ENCODE assay signal across 15 cellular contexts in the genomic region with DNA sequence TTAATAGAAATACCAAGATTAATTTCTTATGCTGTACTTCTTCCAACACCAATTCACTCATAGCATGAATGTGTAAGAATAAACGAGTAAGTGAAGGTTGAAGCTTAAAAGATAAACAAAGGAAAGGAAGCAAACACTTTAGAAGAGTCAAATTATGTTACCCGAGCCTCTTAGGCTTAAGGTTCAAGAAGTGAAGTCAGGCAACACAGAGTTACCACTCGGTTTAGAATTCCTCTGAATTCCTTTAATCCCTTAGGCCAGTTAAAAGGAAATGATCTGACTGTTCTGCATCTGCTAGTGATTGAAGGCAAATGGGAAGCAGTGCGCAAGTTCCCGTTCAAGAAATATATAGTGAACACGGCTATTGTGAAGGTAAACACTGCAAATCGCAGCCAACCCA.
"Had no signal": no experiment of that assay in that cellular context is flagged by ENCODE, and none has a peak within 500 bp of the region (broad histone marks: within the 10 kb centered on the region; RNA-seq: fewer than 3 reads in every experiment).

No MANE protein-coding gene starts in this region.

- ATAC-seq: left colon; stimulated activated naive CD8-positive, alpha-beta T cell treated with anti-CD3 and anti-CD28 coated beads, Interleukin-15, Interleukin-2, amounts not matched to agents 100 U/mL and 50 U/mL, for 24 hours; upper lobe of right lung had no signal

- H3K9me3 ChIP-seq: adrenal gland, colonic mucosa, heart right ventricle, neutrophil, upper lobe of right lung had no signal

- H3K4me1 ChIP-seq: adrenal gland, colonic mucosa had no signal

- H3K27me3 ChIP-seq: adrenal gland, colonic mucosa, heart right ventricle, neutrophil, upper lobe of right lung had no signal

- H3K36me3 ChIP-seq: adrenal gland, colonic mucosa, heart right ventricle, neutrophil, upper lobe of right lung had no signal

- DNase-seq: activated CD4-positive, alpha-beta T cell treated with anti-CD3 and anti-CD28 coated beads, Interleukin-2, amount 10 ng/mL, durations not matched to agents 7 days and 5 days; activated CD8-positive, alpha-beta memory T cell treated with anti-CD3 and anti-CD28 coated beads for 24 hours; activated naive CD4-positive, alpha-beta T cell treated with anti-CD3 and anti-CD28 coated beads, Interleukin-2, amount 10 ng/mL, durations not matched to agents 7 days and 5 days; activated T-cell treated with anti-CD3 and anti-CD28 coated beads for 4 hours; adrenal gland; central memory CD4-positive, alpha-beta T cell; colonic mucosa; heart right ventricle; left colon; mammary epithelial cell; naive B cell; retina; stimulated activated naive CD8-positive, alpha-beta T cell treated with anti-CD3 and anti-CD28 coated beads, Interleukin-15, Interleukin-2, amounts not matched to agents 100 U/mL and 50 U/mL, for 24 hours; upper lobe of right lung had no signal

- H3K27ac ChIP-seq: adrenal gland, colonic mucosa, neutrophil, upper lobe of right lung had no signal

- H3K4me3 ChIP-seq: adrenal gland, colonic mucosa, heart right ventricle, upper lobe of right lung had no signal
